ENCODE assay signal across 9 cellular contexts in the genomic region with DNA sequence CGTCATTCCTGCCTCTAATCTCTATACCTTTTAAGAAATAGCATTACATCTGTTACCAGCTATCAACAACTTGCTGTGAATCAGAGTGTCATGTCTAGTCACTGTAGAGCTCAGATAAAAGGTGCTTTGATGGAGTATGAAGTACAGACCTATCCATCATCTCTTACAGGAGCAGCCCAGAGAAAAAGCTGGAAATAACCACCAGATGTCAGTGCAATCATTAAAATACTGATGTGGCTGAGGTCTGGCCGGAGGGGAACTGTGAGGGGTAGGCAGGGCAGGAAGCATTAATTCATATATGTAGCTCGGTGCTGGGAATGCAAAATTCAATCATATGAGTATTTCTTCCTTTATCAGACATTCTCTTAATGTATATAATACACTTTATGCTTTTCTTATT.
DNase-seq lines count a peak whose midpoint lies in the region; ATAC-seq, FAIRE-seq and TF ChIP-seq lines count a peak whose summit lies in the region.
"Had no signal": no experiment of that assay in that cellular context is flagged by ENCODE, and none has a peak within 500 bp of the region (broad histone marks: within the 10 kb centered on the region; RNA-seq: fewer than 3 reads in every experiment).

No MANE protein-coding gene starts in this region.

- no peaks in the 10 kb centered on the region for H3K9me3 ChIP-seq in GM12878 (replicated peaks; ENCODE audit: control insufficient read depth, insufficient read depth, low read length)

- BruUV-seq in GM12878 (replicated peaks; lab: Mats Ljungman, UMichigan) = no TSS peak

- H3K4me3 Mint-ChIP-seq in activated CD4-positive, alpha-beta memory T cell treated with anti-CD3 and anti-CD28 coated beads, Interleukin-2, amount 10 ng/mL, durations not matched to agents 7 days and 5 days = no peak overlapping the region

- H2AFZ ChIP-seq in GM12878 (ENCODE audit: control insufficient read depth, low read depth, low read length) = no peak overlapping the region

- RAD21 ChIA-PET in GM12878 (lab: Charles Lee; ENCODE audit: unreplicated experiment) = interaction anchor here (0.9 kb wide), 1 partner anchor 103 kb away, joined by 3 read pairs; no protein-coding TSS in a partner anchor

- no peaks in the 10 kb centered on the region for H3K27me3 Mint-ChIP-seq in activated CD4-positive, alpha-beta memory T cell treated with anti-CD3 and anti-CD28 coated beads, Interleukin-2, amount 10 ng/mL, durations not matched to agents 7 days and 5 days

- no peaks in the 10 kb centered on the region for H3K36me3 Mint-ChIP-seq in activated CD4-positive, alpha-beta memory T cell treated with anti-CD3 and anti-CD28 coated beads, Interleukin-2, amount 10 ng/mL, durations not matched to agents 7 days and 5 days (ENCODE audit: low read depth)

- POLR2A ChIA-PET in GM12878 (lab: Charles Lee) = no interaction called here
- POLR2A ChIA-PET in activated CD4-positive, alpha-beta memory T cell treated with anti-CD3 and anti-CD28 coated beads, Interleukin-2, amount 10 ng/mL, durations not matched to agents 7 days and 5 days (lab: Charles Lee) = no interaction called here

- H2BK120ac ChIP-seq in mesendoderm (ENCODE audit: low read depth, low read length) = no peak overlapping the region

- H3K36me3 ChIP-seq in GM12878 (ENCODE audit: control insufficient read depth in 2 of 2, insufficient read depth in 2 of 2, low read length in 1 of 2) (no peaks in the 10 kb centered on the region), mesendoderm (ENCODE audit: control insufficient read depth, insufficient read depth, low read length) (no peaks in the 10 kb centered on the region)

- CTCF ChIA-PET in GM12878 (lab: Yijun Ruan, JAX) = interaction anchor here (1.1 to 2.6 kb wide), 3 partner anchors 12 to 480 kb away, joined by 4 to 14 read pairs (median 4); no protein-coding TSS in a partner anchor
- CTCF ChIA-PET in activated CD4-positive, alpha-beta memory T cell treated with anti-CD3 and anti-CD28 coated beads, Interleukin-2, amount 10 ng/mL, durations not matched to agents 7 days and 5 days (lab: Charles Lee) = no interaction called here

- no peak for TF ChIP-seq EP300 in GM12878 (IDR thresholded peaks at IDR 0.05; ENCODE audit: borderline replicate concordance in 1 of 2, control insufficient read depth in 1 of 2, low read depth in 2 of 2, low read length in 2 of 2)

- no peaks in the 10 kb centered on the region for H3K79me1 ChIP-seq in mesendoderm (ENCODE audit: low read length)

- intact Hi-C loops in GM12878 (cut with micrococcal nuclease; ENCODE audit: unreplicated experiment) = loop anchor here (1.0 to 2.0 kb wide), 2 partner anchors 104 to 481 kb away; partner anchors contain the start of gene CCNB3

- peak; percentile 64 for ATAC-seq in GM12878
- no peak for ATAC-seq in HG02970 (IDR thresholded peaks at IDR 0.05; ENCODE audit: low FRiP score, unreplicated experiment)
- no peak for ATAC-seq in GM19395 (IDR thresholded peaks at IDR 0.05; ENCODE audit: unreplicated experiment)

- H3K4me2 ChIP-seq in GM12878 (ENCODE audit: control insufficient read depth, insufficient read depth) = no peak overlapping the region
- H3K4me2 ChIP-seq in mesendoderm (ENCODE audit: low read length) = no peak overlapping the region

- no peak for FAIRE-seq in GM12878 (lab: Jason Lieb, UNC)

- SMC1A ChIA-PET in GM12878 (lab: Charles Lee; ENCODE audit: uncharacterized antibody, unreplicated experiment) = interaction anchor here (0.9 to 3.2 kb wide), 7 partner anchors 12 to 483 kb away, joined by 3 to 14 read pairs (median 5); partner anchors contain the start of gene CCNB3

- TF ChIP-seq CTCF in GM12878 (IDR thresholded peaks at IDR 0.05 in 2 of 3, conservative IDR thresholded peaks at IDR 0.05 in 1 of 3; ENCODE audit: control insufficient read depth in 2 of 3, extremely low read depth in 1 of 3, insufficient read depth in 1 of 3, low read depth in 3 of 3, low read length in 3 of 3) = peak in 1 of 3 experiments; percentile 23; a peak in 2 of 6 replicates

- H3K4me1 Mint-ChIP-seq in activated CD4-positive, alpha-beta memory T cell treated with anti-CD3 and anti-CD28 coated beads, Interleukin-2, amount 10 ng/mL, durations not matched to agents 7 days and 5 days = no peaks in the 10 kb centered on the region

- TF ChIP-seq RAD21 in GM12878 (IDR thresholded peaks at IDR 0.05; ENCODE audit: insufficient read depth, low read depth, low read length) = peak; percentile 56

- no peak overlapping the region for H2AK5ac ChIP-seq in mesendoderm (ENCODE audit: low read length)

- no peak overlapping the region for H3K27ac ChIP-seq in GM12878 (ENCODE audit: control insufficient read depth, insufficient read depth)
- H3K27ac ChIP-seq in mesendoderm (ENCODE audit: low read depth, low read length) = no peak overlapping the region

- no peak overlapping the region for H2BK5ac ChIP-seq in mesendoderm (ENCODE audit: low read length)

- H3K27ac Mint-ChIP-seq in activated CD4-positive, alpha-beta memory T cell treated with anti-CD3 and anti-CD28 coated beads, Interleukin-2, amount 10 ng/mL, durations not matched to agents 7 days and 5 days = no peak overlapping the region

- no peak overlapping the region for H4K8ac ChIP-seq in mesendoderm (ENCODE audit: low read depth, low read length)

- H3K18ac ChIP-seq in mesendoderm (ENCODE audit: low read length) = no peak overlapping the region

- H3K23ac ChIP-seq in mesendoderm (ENCODE audit: low read length) = no peak overlapping the region

- WGBS in GM12878 (ENCODE audit: insufficient coverage, insufficient replicate concordance, low lambda C conversion rate, missing lambda C conversion rate) = 15% methylated on average over 3 of the region's 3 CpGs
- no CpG with 5 or more reads among the region's 3 CpGs for WGBS in mesendoderm (ENCODE audit: extremely low coverage, insufficient coverage, low lambda C conversion rate)

- no peaks in the 10 kb centered on the region for H3K4me1 ChIP-seq in GM12878 (ENCODE audit: control insufficient read depth, insufficient read depth, low read length)
- H3K4me1 ChIP-seq in mesendoderm (ENCODE audit: control insufficient read depth, low read depth, low read length) = no peaks in the 10 kb centered on the region

- H4K20me1 ChIP-seq in GM12878 (ENCODE audit: control insufficient read depth, insufficient read depth) = no peaks in the 10 kb centered on the region

- no peak overlapping the region for H3K56ac ChIP-seq in mesendoderm (ENCODE audit: low read length)

- no peak for TF ChIP-seq POLR2A in GM12878 (IDR thresholded peaks at IDR 0.05; ENCODE audit: low read depth, low read length)

- H3K4ac ChIP-seq in mesendoderm (ENCODE audit: low read depth, low read length) = no peak overlapping the region

- no peak overlapping the region for H2BK15ac ChIP-seq in mesendoderm (replicated peaks; ENCODE audit: low read depth)

- H3K9ac ChIP-seq in GM12878 (ENCODE audit: control insufficient read depth, insufficient read depth, low read length) = no peak overlapping the region
- H3K9ac ChIP-seq in mesendoderm (ENCODE audit: low read length) = no peak overlapping the region

- DNase-seq in DMS114 treated with DMSO at 0.1 percent for 48 hours (lab: John Stamatoyannopoulos, UW; ENCODE audit: unreplicated experiment) = peak; percentile 18
- DNase-seq in HuH-7 (ENCODE audit: low spot score) = peak; percentile 52
- no peak for DNase-seq in GM12878 (ENCODE audit: low read depth, low spot score)
- peak; percentile 44 for DNase-seq in mesendoderm
- DNase-seq in activated CD4-positive, alpha-beta memory T cell treated with anti-CD3 and anti-CD28 coated beads, Interleukin-2, amount 10 ng/mL, durations not matched to agents 7 days and 5 days = no peak
- no peak for DNase-seq in activated gamma-delta T cell treated with Interleukin-2 at 50 U/mL for 16 hours
- DNase-seq: stimulated activated CD4-positive, alpha-beta T cell treated with anti-CD3 and anti-CD28 coated beads, Interleukin-4, amount 100 ng/mL, for 4 hours had no signal

- in situ Hi-C loops in GM12878 (cut with MboI) = loop anchor here (10.0 kb wide), 1 partner anchor 485 kb away; no protein-coding TSS in a partner anchor

- H3K79me2 ChIP-seq in GM12878 (ENCODE audit: control insufficient read depth, insufficient read depth, low read length) (no peaks in the 10 kb centered on the region), mesendoderm (ENCODE audit: control insufficient read depth, insufficient read depth, low read length) (no peaks in the 10 kb centered on the region)

- H4K5ac ChIP-seq in mesendoderm (ENCODE audit: low read length) = no peak overlapping the region

- no peaks in the 10 kb centered on the region for H3K9me3 Mint-ChIP-seq in activated CD4-positive, alpha-beta memory T cell treated with anti-CD3 and anti-CD28 coated beads, Interleukin-2, amount 10 ng/mL, durations not matched to agents 7 days and 5 days

- no peak overlapping the region for H3K4me3 ChIP-seq in GM12878
- no peak overlapping the region for H3K4me3 ChIP-seq in mesendoderm (ENCODE audit: low read length)

- H3K27me3 ChIP-seq in GM12878 (replicated peaks in 1 of 2; ENCODE audit: control insufficient read depth in 2 of 2, insufficient read depth in 2 of 2, low read length in 1 of 2) = no peaks in the 10 kb centered on the region
- no peaks in the 10 kb centered on the region for H3K27me3 ChIP-seq in mesendoderm (ENCODE audit: insufficient read depth, low read length, poor library complexity)

TF ChIP-seq in GM12878, 131 proteins besides CTCF, POLR2A, EP300 and RAD21:
- no peak for TF ChIP-seq NBN (IDR thresholded peaks at IDR 0.05)
- peak; percentile 58; the same call in 1 of the 2 replicates for TF ChIP-seq SMC3 (IDR thresholded peaks at IDR 0.05; ENCODE audit: borderline replicate concordance, low read length)

Comparison
In these comparisons a context has a peak if more than half of its experiments do, and no peak if none do; other contexts are left out.
1. DNase-seq: peak in DMS114 treated with DMSO at 0.1 percent for 48 hours (single experiment), HuH-7 (single experiment) and mesendoderm (single experiment); none in GM12878 (single experiment), activated CD4-positive, alpha-beta memory T cell treated with anti-CD3 and anti-CD28 coated beads, Interleukin-2, amount 10 ng/mL, durations not matched to agents 7 days and 5 days (single experiment) and activated gamma-delta T cell treated with Interleukin-2 at 50 U/mL for 16 hours (single experiment).